In genomic region chr17:75652934-75653549, GRCh38 we compare ENCODE assay signal across 8 cellular contexts. TPM values are rescaled to one million over a fixed set of nuclear protein-coding genes. Genes with fewer than 3 reads are reported as not detected.
DNase-seq lines count a peak whose midpoint lies in the region; ATAC-seq, FAIRE-seq and TF ChIP-seq lines count a peak whose summit lies in the region.

No MANE protein-coding gene starts in this region.

- H3K79me2 ChIP-seq in GM12878 (ENCODE audit: control insufficient read depth, insufficient read depth, low read length), result no peaks in the 10 kb centered on the region

- H3K4me3 ChIP-seq in GM12878 (no peak overlapping the region), kidney (ENCODE audit: low read length in 2 of 2) (no peak overlapping the region), tibial artery (no peak overlapping the region)

- TF ChIP-seq EP300 in GM12878 (IDR thresholded peaks at IDR 0.05; ENCODE audit: borderline replicate concordance in 1 of 2, control insufficient read depth in 1 of 2, low read depth in 2 of 2, low read length in 2 of 2), result no peak

- ATAC-seq in GM12878, result peak; percentile 93

- no TSS peak for BruUV-seq in GM12878 (replicated peaks; lab: Mats Ljungman, UMichigan)

- TF ChIP-seq CTCF in GM12878 (IDR thresholded peaks at IDR 0.05 in 2 of 3, conservative IDR thresholded peaks at IDR 0.05 in 1 of 3; ENCODE audit: control insufficient read depth in 2 of 3, extremely low read depth in 1 of 3, insufficient read depth in 1 of 3, low read depth in 3 of 3, low read length in 3 of 3), result peak; percentile 71 to 95 (median 87)
- TF ChIP-seq CTCF in kidney (IDR thresholded peaks at IDR 0.05; ENCODE audit: borderline replicate concordance, extremely low read depth, insufficient read depth), result peak; percentile 55
- TF ChIP-seq CTCF in tibial artery (IDR thresholded peaks at IDR 0.05), result peak; percentile 32 to 45

- no peak overlapping the region for H3K4me2 ChIP-seq in GM12878 (ENCODE audit: control insufficient read depth, insufficient read depth)

- H3K27ac ChIP-seq in GM12878 (ENCODE audit: control insufficient read depth, insufficient read depth), result 0 out of 2 replicates have a peak overlapping the region, but pooled peaks have one; percentile 18
- H3K27ac ChIP-seq in kidney (ENCODE audit: low read depth in 2 of 2, low read length in 2 of 2), result no peak overlapping the region
- no peak overlapping the region for H3K27ac ChIP-seq in tibial artery

- RAD21 ChIA-PET in GM12878 (lab: Charles Lee; ENCODE audit: unreplicated experiment), result interaction anchor here (1.0 to 2.9 kb wide), 5 partner anchors 20 to 95 kb away, joined by 3 to 19 read pairs (median 3); partner anchors contain the start of gene SMIM5

- H3K36me3 ChIP-seq in GM12878 (ENCODE audit: control insufficient read depth in 2 of 2, insufficient read depth in 2 of 2, low read length in 1 of 2) (peaks cover 3 to 7% of the 10 kb centered on the region in 2 experiments; a peak in 3 of 4 replicates), kidney (ENCODE audit: control insufficient read depth in 1 of 2, insufficient read depth in 2 of 2, low read length in 2 of 2) (peaks cover 15 to 22% of the 10 kb centered on the region in 2 donors), tibial artery (peaks cover 28 to 87% (median 41%) of the 10 kb centered on the region in 3 donors)

- WGBS in GM12878 (ENCODE audit: insufficient coverage, insufficient replicate concordance, low lambda C conversion rate, missing lambda C conversion rate), result 67% methylated on average over 6 of the region's 6 CpGs

- SMC1A ChIA-PET in GM12878 (lab: Charles Lee; ENCODE audit: uncharacterized antibody, unreplicated experiment), result interaction anchor here (0.6 to 4.7 kb wide), 5 partner anchors 19 to 656 kb away, joined by 3 to 32 read pairs (median 4); partner anchors contain the start of gene SMIM5

- DNase-seq in A172 (ENCODE audit: low spot score) (peak; percentile 37), EL (peak; percentile 41), NCI-H1930 (lab: John Stamatoyannopoulos, UW) (peak; percentile 17 to 41), GM12878 (ENCODE audit: low read depth, low spot score) (no peak), kidney (peak; percentile 64), tibial artery (peak in 1 of 2 donors; percentile 47), mucosa of gallbladder (ENCODE audit: low spot score) (no peak)
- DNase-seq in activated CD4-positive, CD25-positive, alpha-beta regulatory T cell treated with anti-CD3 and anti-CD28 coated beads, Interleukin-2, amount 50 U/mL, for 72 hours, result no peak

- H2AFZ ChIP-seq in GM12878 (ENCODE audit: control insufficient read depth, low read depth, low read length), result no peak overlapping the region; the same call in 1 of the 2 replicates

- in situ Hi-C loops in GM12878 (cut with MboI), result no loop called here

- H3K9ac ChIP-seq in GM12878 (ENCODE audit: control insufficient read depth, insufficient read depth, low read length) (no peak overlapping the region), kidney (ENCODE audit: low read length in 2 of 2) (no peak overlapping the region)

- H3K27me3 ChIP-seq in GM12878 (replicated peaks in 1 of 2; ENCODE audit: control insufficient read depth in 2 of 2, insufficient read depth in 2 of 2, low read length in 1 of 2) (no peaks in the 10 kb centered on the region), tibial artery (no peaks in the 10 kb centered on the region)

- intact Hi-C loops in GM12878 (cut with micrococcal nuclease; ENCODE audit: unreplicated experiment), result no loop called here
- intact Hi-C loops in kidney (cut with DNase I), result no loop called here
- intact Hi-C loops in tibial artery (cut with DNase I; ENCODE audit: low total_unique reads), result no loop called here

- POLR2A ChIA-PET in GM12878 (lab: Charles Lee), result interaction anchor here (2.8 kb wide), 1 partner anchor 19 kb away, joined by 8 read pairs; the partner anchor contains the start of gene SMIM5

- H3K9me3 ChIP-seq in GM12878 (replicated peaks; ENCODE audit: control insufficient read depth, insufficient read depth, low read length), result no peaks in the 10 kb centered on the region
- no peaks in the 10 kb centered on the region for H3K9me3 ChIP-seq in kidney (ENCODE audit: control insufficient read depth in 1 of 2, low read length in 2 of 2)
- no peaks in the 10 kb centered on the region for H3K9me3 ChIP-seq in tibial artery

- TF ChIP-seq POLR2A in GM12878 (IDR thresholded peaks at IDR 0.05; ENCODE audit: low read depth, low read length), result no peak

- CTCF ChIA-PET in GM12878 (lab: Yijun Ruan, JAX), result interaction anchor here (1.0 to 19.5 kb wide), 13 partner anchors 8 to 224 kb away, joined by 3 to 349 read pairs (median 4); partner anchors contain the start of genes RECQL5, SAP30BP and SMIM5

- FAIRE-seq in GM12878 (lab: Jason Lieb, UNC), result peak; percentile 71
- no peak for FAIRE-seq in kidney (lab: Jason Lieb, UNC)

- peak; percentile 49 for TF ChIP-seq RAD21 in GM12878 (IDR thresholded peaks at IDR 0.05; ENCODE audit: insufficient read depth, low read depth, low read length)

- H3K4me1 ChIP-seq in GM12878 (ENCODE audit: control insufficient read depth, insufficient read depth, low read length) (peaks cover 5% of the 10 kb centered on the region; the same call in 1 of the 2 replicates), kidney (ENCODE audit: control insufficient read depth in 1 of 2, insufficient read depth in 1 of 2, low read depth in 1 of 2, low read length in 2 of 2) (no peaks in the 10 kb centered on the region), tibial artery (no peaks in the 10 kb centered on the region)

- H4K20me1 ChIP-seq in GM12878 (ENCODE audit: control insufficient read depth, insufficient read depth), result no peaks in the 10 kb centered on the region

RNA-seq across cellular contexts. Expression of gene RECQL5, which starts 13.9 kb away (rescaled TPM):
- 18.0 and 19.0 TPM in 2 replicates for total RNA-seq in A172 (2014; rRNA removed; shearing (Covaris generic))
- total RNA-seq in GM12878 (2013; cell fraction: nucleolus; rRNA removed), result 112 and 142 TPM in 2 replicates
- total RNA-seq in GM12878 (2014; rRNA removed) (22.3 and 26.8 TPM in 2 replicates), GM12878 (2014; rRNA removed; fragmentation: Illumina TruSeq; extraction: Trizol) (13.9 and 15.3 TPM in 2 replicates), GM12878 (2021) (30.0 and 32.1 TPM in 2 replicates), kidney (51.6 TPM), mucosa of gallbladder (110 TPM)
- 13.1 TPM for polyA plus RNA-seq in GM12878 (2011; ENCODE audit: low read depth)
- polyA plus RNA-seq in GM12878 (2011; rRNA removed) (10.5 and 15.2 TPM in 2 replicates), GM12878 (2014; fragmentation: Illumina TruSeq; extraction: Trizol) (11.2 and 18.0 TPM in 2 replicates), GM12878 (2014; fragmentation: Nextera tagmentation; extraction: Ambion mirVana) (1 to 10 TPM; 3.6 to 6.4 TPM), GM12878 (2014; rRNA removed) (26.6 and 30.6 TPM in 2 replicates), GM12878 (2016; fragmentation: Nextera tagmentation; extraction: Ambion mirVana) (10 to 100 TPM; 26.9 to 27.3 TPM), kidney (ENCODE audit: insufficient read depth, low read depth, low replicate concordance) (40.0 TPM)
- polyA plus RNA-seq in GM12878 (2011; cell fraction: cytosol; rRNA removed), result 15.7 and 17.6 TPM in 2 replicates
- polyA plus RNA-seq in GM12878 (2011; cell fraction: nucleus; rRNA removed), result 194 and 196 TPM in 2 replicates
- polyA plus RNA-seq in GM12878 (2012), result 28.1 and 34.0 TPM in 2 replicates
- 18.1 and 28.2 TPM in 2 replicates for polyA minus RNA-seq in GM12878 (2011; rRNA and poly(A)+ RNA removed)
- polyA minus RNA-seq in GM12878 (2011; cell fraction: cytosol; rRNA and poly(A)+ RNA removed), result 8.1 and 13.6 TPM in 2 replicates
- 29.1 and 47.5 TPM in 2 replicates for polyA minus RNA-seq in GM12878 (2011; cell fraction: nucleus; rRNA and poly(A)+ RNA removed)

RNA-seq across cellular contexts. Expression of gene SAP30BP, which starts 14.1 kb away (rescaled TPM):
- 124 and 169 TPM in 2 replicates for total RNA-seq in A172 (2014; rRNA removed; shearing (Covaris generic))
- total RNA-seq in GM12878 (2013; cell fraction: nucleolus; rRNA removed), result 99.0 and 115 TPM in 2 replicates
- total RNA-seq in GM12878 (2014; rRNA removed) (57.9 and 61.9 TPM in 2 replicates), GM12878 (2014; rRNA removed; fragmentation: Illumina TruSeq; extraction: Trizol) (67.7 and 71.2 TPM in 2 replicates), GM12878 (2021) (76.8 and 89.3 TPM in 2 replicates), kidney (95.1 TPM), mucosa of gallbladder (65.4 TPM)
- polyA plus RNA-seq in GM12878 (2011; ENCODE audit: low read depth), result 40.6 TPM
- polyA plus RNA-seq in GM12878 (2011; rRNA removed) (73.7 and 77.4 TPM in 2 replicates), GM12878 (2014; fragmentation: Illumina TruSeq; extraction: Trizol) (97.8 and 100 TPM in 2 replicates), GM12878 (2014; fragmentation: Nextera tagmentation; extraction: Ambion mirVana) (100 to 1,000 TPM; 149 to 166 TPM), GM12878 (2014; rRNA removed) (87.7 and 91.2 TPM in 2 replicates), GM12878 (2016; fragmentation: Nextera tagmentation; extraction: Ambion mirVana) (100 to 1,000 TPM; 107 to 116 TPM), kidney (ENCODE audit: insufficient read depth, low read depth, low replicate concordance) (62.9 TPM)
- polyA plus RNA-seq in GM12878 (2011; cell fraction: cytosol; rRNA removed), result 90.9 and 110 TPM in 2 replicates
- 309 and 339 TPM in 2 replicates for polyA plus RNA-seq in GM12878 (2011; cell fraction: nucleus; rRNA removed)
- 64.2 and 66.5 TPM in 2 replicates for polyA plus RNA-seq in GM12878 (2012)
- 50.5 and 57.8 TPM in 2 replicates for polyA minus RNA-seq in GM12878 (2011; rRNA and poly(A)+ RNA removed)
- polyA minus RNA-seq in GM12878 (2011; cell fraction: cytosol; rRNA and poly(A)+ RNA removed), result 19.1 and 32.4 TPM in 2 replicates
- 33.9 and 65.3 TPM in 2 replicates for polyA minus RNA-seq in GM12878 (2011; cell fraction: nucleus; rRNA and poly(A)+ RNA removed)

RNA-seq across cellular contexts. Expression of gene SMIM5, which starts 19.8 kb away (rescaled TPM):
- 0.07 and 0.26 TPM in 2 replicates for total RNA-seq in A172 (2014; rRNA removed; shearing (Covaris generic))
- 0.38 and 0.61 TPM in 2 replicates for total RNA-seq in GM12878 (2013; cell fraction: nucleolus; rRNA removed)
- total RNA-seq in GM12878 (2014; rRNA removed), result not detected in 2 replicates
- total RNA-seq in GM12878 (2014; rRNA removed; fragmentation: Illumina TruSeq; extraction: Trizol), result not detected in 2 replicates
- total RNA-seq in GM12878 (2021), result not detected in 2 replicates
- polyA plus RNA-seq in GM12878 (2011; ENCODE audit: low read depth), result 0.07 TPM
- polyA plus RNA-seq in GM12878 (2011; rRNA removed), result not detected in 2 replicates
- polyA plus RNA-seq in GM12878 (2011; cell fraction: cytosol; rRNA removed), result not detected in 2 replicates
- polyA plus RNA-seq in GM12878 (2011; cell fraction: nucleus; rRNA removed), result 0.20 TPM in 1 of 2 replicates, not detected in the other
- 0.20 and 0.39 TPM in 2 replicates for polyA plus RNA-seq in GM12878 (2012)
- not detected in 2 replicates for polyA plus RNA-seq in GM12878 (2014; fragmentation: Illumina TruSeq; extraction: Trizol)
- not detected for polyA plus RNA-seq in GM12878 (2014; fragmentation: Nextera tagmentation; extraction: Ambion mirVana)
- 0.04 TPM in 1 of 2 replicates, not detected in the other for polyA plus RNA-seq in GM12878 (2014; rRNA removed)
- polyA plus RNA-seq in GM12878 (2016; fragmentation: Nextera tagmentation; extraction: Ambion mirVana), result under 1 TPM; 0.08 to 0.11 TPM
- not detected in 2 replicates for polyA minus RNA-seq in GM12878 (2011; rRNA and poly(A)+ RNA removed)
- polyA minus RNA-seq in GM12878 (2011; cell fraction: cytosol; rRNA and poly(A)+ RNA removed), result not detected in 2 replicates
- not detected in 2 replicates for polyA minus RNA-seq in GM12878 (2011; cell fraction: nucleus; rRNA and poly(A)+ RNA removed)
- total RNA-seq in kidney, result 8.0 TPM
- polyA plus RNA-seq in kidney (ENCODE audit: insufficient read depth, low read depth, low replicate concordance), result 63.0 TPM
- total RNA-seq in mucosa of gallbladder, result 15.5 TPM

Comparison
In these comparisons a context has a peak if more than half of its experiments do, and no peak if none do; other contexts are left out.
1. DNase-seq: peak in A172 (single experiment), EL (single experiment), NCI-H1930 (2 of 2) and kidney (single experiment); none in GM12878 (single experiment), mucosa of gallbladder (single experiment) and activated CD4-positive, CD25-positive, alpha-beta regulatory T cell treated with anti-CD3 and anti-CD28 coated beads, Interleukin-2, amount 50 U/mL, for 72 hours (single experiment).
2. Peak in every context shown above with its lines, with median percentiles within 50 percentile points of each other: CTCF ChIP-seq.